ENCODE assay signal across 9 cellular contexts in genomic region chr2:17813742-17814458, GRCh38. TPM values are rescaled to one million over a fixed set of nuclear protein-coding genes. Genes with fewer than 3 reads are reported as not detected.
A peak's percentile ranks its signal among the peaks of the same experiment; 100 is the strongest.
DNase-seq lines count a peak whose midpoint lies in the region; ATAC-seq and TF ChIP-seq lines count a peak whose summit lies in the region.
"Had no signal": no experiment of that assay in that cellular context is flagged by ENCODE, and none has a peak within 500 bp of the region (broad histone marks: within the 10 kb centered on the region; RNA-seq: fewer than 3 reads in every experiment).

No MANE protein-coding gene starts in this region.

- TF ChIP-seq CTCF in vagina (IDR thresholded peaks at IDR 0.05): no peak

- ATAC-seq in GM21447 (IDR thresholded peaks at IDR 0.05; ENCODE audit: unreplicated experiment): peak; percentile 91
- peak; percentile 91 for ATAC-seq in HG03575 (IDR thresholded peaks at IDR 0.05; ENCODE audit: extremely low read depth, insufficient number of reproducible peaks, low FRiP score, unreplicated experiment)

- H3K4me3 ChIP-seq in esophagus (ENCODE audit: low read depth in 1 of 2, low read length in 2 of 2): no peak overlapping the region
- H3K4me3 ChIP-seq in vagina: peak overlapping the region in 1 of 2 donors; percentile 8
- H3K4me3 ChIP-seq: adrenal gland had no signal

- TF ChIP-seq POLR2A in vagina (IDR thresholded peaks at IDR 0.05): no peak
- no peak for TF ChIP-seq POLR2A in erythroblast (IDR thresholded peaks at IDR 0.05; ENCODE audit: low read length)

- H3K27me3 ChIP-seq in esophagus (ENCODE audit: control insufficient read depth in 1 of 2, insufficient read depth in 2 of 2, low read length in 2 of 2) (no peaks in the 10 kb centered on the region), vagina (no peaks in the 10 kb centered on the region)
- H3K27me3 ChIP-seq: adrenal gland had no signal

- H3K4me1 ChIP-seq in esophagus (ENCODE audit: control insufficient read depth in 2 of 2, insufficient read depth in 2 of 2, low read length in 1 of 2) (peaks cover 0 to 6% of the 10 kb centered on the region in 2 donors), vagina (peaks cover 25% of the 10 kb centered on the region)

- intact Hi-C loops in vagina (cut with DNase I): no loop called here

- WGBS in esophagus, 2 donors: 47 to 56% methylated on average over 5 of the region's 5 CpGs

- H3K27ac ChIP-seq in esophagus (ENCODE audit: low read depth in 2 of 2, low read length in 1 of 2): peak overlapping the region; percentile 65 to 83
- H3K27ac ChIP-seq in vagina: peak overlapping the region; percentile 72
- H3K27ac ChIP-seq: adrenal gland had no signal

- H3K9me3 ChIP-seq in esophagus (ENCODE audit: control insufficient read depth in 2 of 2, insufficient read depth in 1 of 2, low read depth in 1 of 2, low read length in 1 of 2): no peaks in the 10 kb centered on the region
- no peaks in the 10 kb centered on the region for H3K9me3 ChIP-seq in vagina
- H3K9me3 ChIP-seq: adrenal gland had no signal

- no peaks in the 10 kb centered on the region for H3K36me3 ChIP-seq in esophagus (ENCODE audit: control insufficient read depth in 2 of 2, insufficient read depth in 2 of 2, low read length in 1 of 2)
- H3K36me3 ChIP-seq in vagina: no peaks in the 10 kb centered on the region
- H3K36me3 ChIP-seq: adrenal gland had no signal

- peak; percentile 78 for DNase-seq in GM03348 (ENCODE audit: low spot score)
- DNase-seq in vagina (ENCODE audit: extremely low spot score in 2 of 2): no peak
- no peak for DNase-seq in DMS79 (lab: John Stamatoyannopoulos, UW)
- no peak for DNase-seq in stimulated activated CD4-positive, alpha-beta T cell treated with anti-CD3 and anti-CD28 coated beads, Interleukin-1b, Interleukin-23, amount 100 ng/mL, for 48 hours
- no peak for DNase-seq in erythroblast (lab: John Stamatoyannopoulos, UW)

RNA-seq across cellular contexts. Expression of gene MSGN1, which starts 2.4 kb away (rescaled TPM):
- polyA plus RNA-seq in esophagus: under 1 TPM; 0.16 to 0.31 TPM
- not detected for total RNA-seq in vagina
- total RNA-seq: adrenal gland had no signal
- polyA plus RNA-seq: adrenal gland had no signal

RNA-seq across cellular contexts. Expression of gene GEN1, which starts 60.0 kb away (rescaled TPM):
- 10 to 100 TPM in 1 of 2 donors, 1 to 10 TPM in 1; 3.3 to 11.1 TPM for polyA plus RNA-seq in esophagus
- total RNA-seq in vagina: 9.6 TPM
